Comparison of ENCODE assay signal across 1 cellular context in genomic region chr6:21751608-21752007, GRCh38.
TF ChIP-seq lines count a peak whose summit lies in the region.

No MANE protein-coding gene starts in this region.

TF ChIP-seq in IMR-90, 13 proteins besides CTCF, POLR2A, EP300 and RAD21 (continued from another document):
- TF ChIP-seq USF2 (IDR thresholded peaks at IDR 0.05; ENCODE audit: low read depth, low read length) (no peak), CEBPB (IDR thresholded peaks at IDR 0.05; ENCODE audit: low read depth, low read length) (no peak), NFE2L2 (IDR thresholded peaks at IDR 0.05; ENCODE audit: low read depth, low read length) (no peak)
